In genomic region chr14:64721899-64722298, GRCh38 we compare ENCODE assay signal across 11 cellular contexts. TPM values are rescaled to one million over a fixed set of nuclear protein-coding genes. Genes with fewer than 3 reads are reported as not detected.
DNase-seq lines count a peak whose midpoint lies in the region; ATAC-seq and TF ChIP-seq lines count a peak whose summit lies in the region.
"Had no signal": no experiment of that assay in that cellular context is flagged by ENCODE, and none has a peak within 500 bp of the region (broad histone marks: within the 10 kb centered on the region; RNA-seq: fewer than 3 reads in every experiment).

No MANE protein-coding gene starts in this region.

- no peak for TF ChIP-seq POLR2A in heart left ventricle (IDR thresholded peaks at IDR 0.05)
- no peak for TF ChIP-seq POLR2A in uterus (IDR thresholded peaks at IDR 0.05)

- ATAC-seq in heart left ventricle (no peak), left ventricle myocardium superior (no peak), GM18498 (IDR thresholded peaks at IDR 0.05; ENCODE audit: unreplicated experiment) (no peak)
- no peak for ATAC-seq in activated naive CD8-positive, alpha-beta T cell treated with anti-CD3 and anti-CD28 coated beads, Interleukin-2, amount 50 U/mL, for 24 hours

- H3K27ac ChIP-seq in heart left ventricle, result peak overlapping the region in 11 of 12 donors; percentile 20 to 84 (median 67)
- H3K27ac ChIP-seq in effector memory CD4-positive, alpha-beta T cell (ENCODE audit: insufficient read depth, low read length, poor library complexity, severe bottlenecking), result peak overlapping the region; percentile 59
- H3K27ac ChIP-seq in neural progenitor cell, result no peak overlapping the region
- H3K27ac ChIP-seq in uterus, result peak overlapping the region; percentile 59 to 86

- H2AFZ ChIP-seq in neural progenitor cell (replicated peaks), result no peak overlapping the region

- peaks cover 98% of the 10 kb centered on the region for H4K20me1 ChIP-seq in neural progenitor cell (ENCODE audit: low read depth)

- no peaks in the 10 kb centered on the region for H3K27me3 ChIP-seq in heart left ventricle
- H3K27me3 ChIP-seq in effector memory CD4-positive, alpha-beta T cell (replicated peaks; ENCODE audit: control insufficient read depth, insufficient read depth, low read length, poor library complexity, severe bottlenecking), result no peaks in the 10 kb centered on the region
- H3K27me3 ChIP-seq in neural progenitor cell, result no peaks in the 10 kb centered on the region
- H3K27me3 ChIP-seq in uterus, result no peaks in the 10 kb centered on the region

- H3K36me3 ChIP-seq in heart left ventricle, result peaks cover 0 to 6% (median 0%) of the 10 kb centered on the region in 9 donors
- H3K36me3 ChIP-seq in effector memory CD4-positive, alpha-beta T cell (ENCODE audit: control insufficient read depth, insufficient read depth, low read length), result no peaks in the 10 kb centered on the region
- no peaks in the 10 kb centered on the region for H3K36me3 ChIP-seq in neural progenitor cell
- no peaks in the 10 kb centered on the region for H3K36me3 ChIP-seq in uterus

- no peak for TF ChIP-seq CTCF in heart left ventricle (IDR thresholded peaks at IDR 0.05)
- no peak for TF ChIP-seq CTCF in neural progenitor cell (IDR thresholded peaks at IDR 0.05)
- no peak for TF ChIP-seq CTCF in uterus (IDR thresholded peaks at IDR 0.05)

- peaks cover 87% of the 10 kb centered on the region for H3K79me2 ChIP-seq in neural progenitor cell (ENCODE audit: low read depth)

- H3K4me1 ChIP-seq in heart left ventricle (peaks cover 6 to 98% (median 66%) of the 10 kb centered on the region in 12 donors), neural progenitor cell (peaks cover 71% of the 10 kb centered on the region), uterus (peaks cover 4 to 55% of the 10 kb centered on the region in 2 donors)
- H3K4me1 ChIP-seq in effector memory CD4-positive, alpha-beta T cell (ENCODE audit: control insufficient read depth, insufficient read depth, low read length, poor library complexity, severe bottlenecking), result peaks cover 99% of the 10 kb centered on the region

- no peak overlapping the region for H3K9ac ChIP-seq in neural progenitor cell

- H3K4me1 Mint-ChIP-seq in neural progenitor cell, result peaks cover 50% of the 10 kb centered on the region
- peaks cover 43% of the 10 kb centered on the region for H3K4me1 Mint-ChIP-seq in activated naive CD8-positive, alpha-beta T cell treated with anti-CD3 and anti-CD28 coated beads, Interleukin-2, amount 50 U/mL, for 24 hours
- H3K4me1 Mint-ChIP-seq: B cell had no signal

- 69 to 86% (median 78%) methylated on average over 9 of the region's 9 CpGs for WGBS in heart left ventricle, 4 donors

- H3K4me3 Mint-ChIP-seq in neural progenitor cell, result no peak overlapping the region
- no peak overlapping the region for H3K4me3 Mint-ChIP-seq in activated naive CD8-positive, alpha-beta T cell treated with anti-CD3 and anti-CD28 coated beads, Interleukin-2, amount 50 U/mL, for 24 hours
- H3K4me3 Mint-ChIP-seq: B cell had no signal

- DNase-seq in heart left ventricle, result no peak
- DNase-seq in left ventricle myocardium superior, result no peak
- DNase-seq in effector memory CD4-positive, alpha-beta T cell, result no peak
- no peak for DNase-seq in neural progenitor cell (ENCODE audit: low spot score)
- no peak for DNase-seq in uterus
- DNase-seq in GDM1 (lab: John Stamatoyannopoulos, UW), result no peak
- no peak for DNase-seq in activated naive CD8-positive, alpha-beta T cell treated with anti-CD3 and anti-CD28 coated beads, Interleukin-2, amount 50 U/mL, for 24 hours
- DNase-seq: MM.1S, NCI-H524 treated with DMSO at 0.1 percent for 48 hours had no signal

- peaks cover 6% of the 10 kb centered on the region for H3K9me3 Mint-ChIP-seq in neural progenitor cell
- H3K9me3 Mint-ChIP-seq in activated naive CD8-positive, alpha-beta T cell treated with anti-CD3 and anti-CD28 coated beads, Interleukin-2, amount 50 U/mL, for 24 hours, result no peaks in the 10 kb centered on the region

- intact Hi-C loops in heart left ventricle (cut with DNase I), result no loop called here
- intact Hi-C loops in left ventricle myocardium superior (cut with micrococcal nuclease), result no loop called here
- intact Hi-C loops in uterus (cut with DNase I; ENCODE audit: low total_unique reads), result no loop called here

- H3K27me3 Mint-ChIP-seq in neural progenitor cell (ENCODE audit: insufficient read depth, low read depth), result peaks cover 23% of the 10 kb centered on the region
- H3K27me3 Mint-ChIP-seq in activated naive CD8-positive, alpha-beta T cell treated with anti-CD3 and anti-CD28 coated beads, Interleukin-2, amount 50 U/mL, for 24 hours, result no peaks in the 10 kb centered on the region

- H3K9me3 ChIP-seq in heart left ventricle (no peaks in the 10 kb centered on the region), neural progenitor cell (ENCODE audit: low read depth) (no peaks in the 10 kb centered on the region), uterus (no peaks in the 10 kb centered on the region)
- no peaks in the 10 kb centered on the region for H3K9me3 ChIP-seq in effector memory CD4-positive, alpha-beta T cell (ENCODE audit: control insufficient read depth, low read length)

- H3K36me3 Mint-ChIP-seq in neural progenitor cell, result peaks cover 15% of the 10 kb centered on the region
- no peaks in the 10 kb centered on the region for H3K36me3 Mint-ChIP-seq in activated naive CD8-positive, alpha-beta T cell treated with anti-CD3 and anti-CD28 coated beads, Interleukin-2, amount 50 U/mL, for 24 hours (ENCODE audit: low read depth)

- peaks cover 39% of the 10 kb centered on the region for H3F3A ChIP-seq in neural progenitor cell (ENCODE audit: low read depth)

- peak overlapping the region in 1 of 12 donors; percentile 4 for H3K4me3 ChIP-seq in heart left ventricle
- no peak overlapping the region for H3K4me3 ChIP-seq in effector memory CD4-positive, alpha-beta T cell (ENCODE audit: insufficient read depth, low read depth, low read length, poor library complexity, severe bottlenecking)
- H3K4me3 ChIP-seq in neural progenitor cell, result no peak overlapping the region
- no peak overlapping the region for H3K4me3 ChIP-seq in uterus

- H3K27ac Mint-ChIP-seq in neural progenitor cell, result peak overlapping the region; percentile 67
- H3K27ac Mint-ChIP-seq in activated naive CD8-positive, alpha-beta T cell treated with anti-CD3 and anti-CD28 coated beads, Interleukin-2, amount 50 U/mL, for 24 hours, result no peak overlapping the region
- H3K27ac Mint-ChIP-seq: B cell had no signal

- no peak overlapping the region for H3K4me2 ChIP-seq in neural progenitor cell

RNA-seq across cellular contexts. Expression of gene PLEKHG3, which starts 17.7 kb away (rescaled TPM):
- total RNA-seq in heart left ventricle, result 10 to 100 TPM; 14.7 to 34.3 (median 18.1) TPM
- 1 to 10 TPM; 7.0 TPM for polyA plus RNA-seq in heart left ventricle
- total RNA-seq in left ventricle myocardium superior, result 22.0 TPM
- total RNA-seq in neural progenitor cell (ENCODE audit: low replicate concordance), result 12.6 and 50.0 TPM in 2 replicates
- 100 to 1,000 TPM in 1 of 4 donors, 10 to 100 TPM in 3; 40.5 to 178 (median 59.7) TPM for total RNA-seq in uterus
